12 cellular contexts compared by ENCODE assay signal in genomic region chr6:25302677-25303128, GRCh38. TPM values are rescaled to one million over a fixed set of nuclear protein-coding genes. Genes with fewer than 3 reads are reported as not detected.
A peak's percentile ranks its signal among the peaks of the same experiment; 100 is the strongest.
DNase-seq lines count a peak whose midpoint lies in the region; ATAC-seq, FAIRE-seq and TF ChIP-seq lines count a peak whose summit lies in the region.
"Had no signal": no experiment of that assay in that cellular context is flagged by ENCODE, and none has a peak within 500 bp of the region (broad histone marks: within the 10 kb centered on the region; RNA-seq: fewer than 3 reads in every experiment).

No MANE protein-coding gene starts in this region.

- DNase-seq in DMS79 (lab: John Stamatoyannopoulos, UW) (peak; percentile 97), NCI-H2029 treated with DMSO at 0.1 percent for 48 hours (lab: John Stamatoyannopoulos, UW) (peak; percentile 92), epithelial cell of esophagus (ENCODE audit: low read depth) (peak; percentile 46), omental fat pad (ENCODE audit: low spot score) (no peak), SKM-1 (lab: John Stamatoyannopoulos, UW; ENCODE audit: unreplicated experiment) (no peak), substantia nigra (lab: John Stamatoyannopoulos, UW) (no peak), GM12892 (ENCODE audit: insufficient read length) (no peak)
- DNase-seq: activated CD4-positive, alpha-beta memory T cell treated with anti-CD3 and anti-CD28 coated beads for 36 hours; psoas muscle; trophoblast cell had no signal

- TF ChIP-seq CTCF in epithelial cell of esophagus (IDR thresholded peaks at IDR 0.05; ENCODE audit: insufficient read depth, low read depth, low read length, missing control alignments) (no peak), omental fat pad (IDR thresholded peaks at IDR 0.05) (no peak)

- H3K4me3 ChIP-seq in epithelial cell of esophagus (ENCODE audit: low read length), result no peak overlapping the region
- H3K4me3 ChIP-seq: HAP-1, psoas muscle had no signal

- no peak for TF ChIP-seq POLR2A in GM12892 (IDR thresholded peaks at IDR 0.05; ENCODE audit: low read depth, low read length)

- no peak overlapping the region for H3K27ac ChIP-seq in substantia nigra (ENCODE audit: low read depth, low read length, poor library complexity, severe bottlenecking)
- H3K27ac ChIP-seq: psoas muscle had no signal

- ATAC-seq in omental fat pad (ENCODE audit: low FRiP score) (peak; percentile 95), HG03354 (IDR thresholded peaks at IDR 0.05; ENCODE audit: poor library complexity, severe bottlenecking, unreplicated experiment) (no peak)

- no peak for FAIRE-seq in GM12892 (lab: Jason Lieb, UNC)

RNA-seq across cellular contexts. Expression of gene CARMIL1, which starts 23.5 kb away (rescaled TPM):
- total RNA-seq in omental fat pad, result 10 to 100 TPM; 24.4 to 35.3 (median 29.6) TPM
- 4.0 TPM for polyA plus RNA-seq in GM12892 (2012; ENCODE audit: missing spikeins)

Comparison
In these comparisons a context has a peak if more than half of its experiments do, and no peak if none do; other contexts are left out.
1. DNase-seq: peak in DMS79 (single experiment), NCI-H2029 treated with DMSO at 0.1 percent for 48 hours (single experiment) and epithelial cell of esophagus (single experiment); none in omental fat pad (single experiment), SKM-1 (single experiment), substantia nigra (0 of 49) and GM12892 (single experiment).